In genomic region chr12:127533353-127533752, GRCh38 we compare ENCODE assay signal across 6 cellular contexts.
"Had no signal": no experiment of that assay in that cellular context is flagged by ENCODE, and none has a peak within 500 bp of the region (broad histone marks: within the 10 kb centered on the region; RNA-seq: fewer than 3 reads in every experiment).

No MANE protein-coding gene starts in this region.

- H3K27ac ChIP-seq: HL-60, KMS-11 had no signal

- ATAC-seq: K562 had no signal

- H3K9ac ChIP-seq: KMS-11 had no signal

- DNase-seq: KBM-7, KG1 had no signal

- FAIRE-seq: HTR-8/SVneo, K562 had no signal

- H3K4me2 ChIP-seq: KMS-11 had no signal

- H3K4me3 ChIP-seq: K562 had no signal
